Comparison of ENCODE assay signal across 8 cellular contexts in the genomic region with DNA sequence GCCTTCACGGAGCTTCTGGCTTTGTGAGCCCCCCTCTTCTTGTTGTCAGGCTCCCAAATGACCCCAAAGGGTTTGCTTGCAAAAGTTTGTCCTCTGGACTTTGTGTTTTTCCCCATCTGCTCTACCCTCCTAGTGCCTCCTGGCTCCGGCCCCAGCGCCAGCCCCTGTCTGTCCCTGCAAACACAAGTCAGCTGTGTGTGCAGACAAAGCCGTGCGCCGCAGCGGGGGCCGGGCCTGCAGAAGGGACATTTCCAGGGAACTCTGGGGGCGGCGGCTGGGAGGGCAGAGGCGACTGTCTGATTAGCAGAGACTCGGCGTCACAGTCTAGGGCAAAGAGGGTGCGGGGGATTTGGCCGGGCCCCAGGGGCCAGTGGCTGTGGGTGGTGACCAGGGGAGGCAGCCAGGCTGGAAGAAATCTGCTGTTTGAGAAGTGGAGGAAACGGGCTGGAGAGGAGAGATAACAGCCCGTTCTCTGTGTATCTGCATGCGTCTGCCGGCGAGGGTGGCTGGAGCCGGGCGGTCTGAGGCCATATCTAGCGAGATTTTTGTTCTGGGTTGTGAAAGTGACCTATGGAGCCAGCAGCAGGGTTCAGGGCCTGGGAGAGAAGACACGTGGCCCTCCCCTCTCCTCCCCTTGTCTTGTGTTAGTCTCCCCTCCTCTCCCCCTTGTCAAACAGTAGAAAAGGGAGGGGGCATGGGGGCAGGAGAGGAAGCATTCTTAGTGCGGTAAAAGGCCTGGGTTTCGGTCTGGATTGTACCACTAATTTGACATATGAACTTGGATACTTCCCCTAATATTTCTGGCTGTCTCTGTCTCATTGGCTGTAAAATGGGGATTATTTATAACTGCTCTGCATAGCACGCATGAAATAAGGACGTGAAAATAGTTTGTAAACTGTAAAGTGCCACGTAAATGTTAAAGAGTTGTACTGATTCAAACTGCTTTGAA.
A peak's percentile ranks its signal among the peaks of the same experiment; 100 is the strongest.
DNase-seq lines count a peak whose midpoint lies in the region; ATAC-seq, FAIRE-seq and TF ChIP-seq lines count a peak whose summit lies in the region.

No MANE protein-coding gene starts in this region.

- FAIRE-seq in small intestine (lab: Jason Lieb, UNC): no peak

- H3K4me3 Mint-ChIP-seq in activated CD4-positive, alpha-beta memory T cell treated with anti-CD3 and anti-CD28 coated beads, Interleukin-2, amount 10 ng/mL, durations not matched to agents 7 days and 5 days: no peak overlapping the region

- CTCF ChIA-PET in activated CD4-positive, alpha-beta memory T cell treated with anti-CD3 and anti-CD28 coated beads, Interleukin-2, amount 10 ng/mL, durations not matched to agents 7 days and 5 days (lab: Charles Lee): interaction anchor here (0.5 kb wide), 1 partner anchor 207 kb away, joined by 3 read pairs; no protein-coding TSS in a partner anchor

- no peaks in the 10 kb centered on the region for H3K9me3 ChIP-seq in HUES48 (ENCODE audit: control insufficient read depth, insufficient read depth, low read length)
- H3K9me3 ChIP-seq in small intestine (ENCODE audit: control insufficient read depth, low read depth): no peaks in the 10 kb centered on the region

- peaks cover 32% of the 10 kb centered on the region for H3K4me1 Mint-ChIP-seq in activated CD4-positive, alpha-beta memory T cell treated with anti-CD3 and anti-CD28 coated beads, Interleukin-2, amount 10 ng/mL, durations not matched to agents 7 days and 5 days

- no peaks in the 10 kb centered on the region for H3K9me3 Mint-ChIP-seq in activated CD4-positive, alpha-beta memory T cell treated with anti-CD3 and anti-CD28 coated beads, Interleukin-2, amount 10 ng/mL, durations not matched to agents 7 days and 5 days

- H3K27me3 Mint-ChIP-seq in activated CD4-positive, alpha-beta memory T cell treated with anti-CD3 and anti-CD28 coated beads, Interleukin-2, amount 10 ng/mL, durations not matched to agents 7 days and 5 days: no peaks in the 10 kb centered on the region

- DNase-seq in brain microvascular endothelial cell: peak; percentile 86
- DNase-seq in small intestine: peak; percentile 80
- DNase-seq in activated CD4-positive, alpha-beta memory T cell treated with anti-CD3 and anti-CD28 coated beads, Interleukin-2, amount 10 ng/mL, durations not matched to agents 7 days and 5 days: no peak
- no peak for DNase-seq in NCI-H1930 (lab: John Stamatoyannopoulos, UW)
- no peak for DNase-seq in stimulated activated CD4-positive, alpha-beta T cell treated with anti-CD3 and anti-CD28 coated beads, Interleukin-2, amount 100 ng/mL, for 48 hours

- H3K36me3 ChIP-seq in HUES48 (ENCODE audit: control insufficient read depth, insufficient read depth, low read length): no peaks in the 10 kb centered on the region
- no peaks in the 10 kb centered on the region for H3K36me3 ChIP-seq in brain microvascular endothelial cell (replicated peaks)
- no peaks in the 10 kb centered on the region for H3K36me3 ChIP-seq in small intestine (ENCODE audit: control insufficient read depth in 2 of 2, insufficient read depth in 2 of 2, low read length in 2 of 2)

- POLR2A ChIA-PET in activated CD4-positive, alpha-beta memory T cell treated with anti-CD3 and anti-CD28 coated beads, Interleukin-2, amount 10 ng/mL, durations not matched to agents 7 days and 5 days (lab: Charles Lee): no interaction called here

- H3K4me3 ChIP-seq in HUES48 (ENCODE audit: low read depth, low read length) (no peak overlapping the region), brain microvascular endothelial cell (ENCODE audit: low read depth, low read length) (no peak overlapping the region), small intestine (ENCODE audit: low read depth in 1 of 2, low read length in 2 of 2) (no peak overlapping the region)

- H3K4me1 ChIP-seq in HUES48 (ENCODE audit: control insufficient read depth, insufficient read depth, low read length): 0 out of 2 replicates have a peak, but pooled peaks cover 2% of the 10 kb centered on the region
- peaks cover 5% of the 10 kb centered on the region in 2 donors for H3K4me1 ChIP-seq in small intestine (ENCODE audit: control insufficient read depth in 2 of 2, insufficient read depth in 1 of 2, low read depth in 1 of 2, low read length in 1 of 2)

- no peaks in the 10 kb centered on the region for H3K27me3 ChIP-seq in HUES48 (ENCODE audit: control insufficient read depth, insufficient read depth, low read length)
- H3K27me3 ChIP-seq in brain microvascular endothelial cell (replicated peaks): no peaks in the 10 kb centered on the region
- no peaks in the 10 kb centered on the region for H3K27me3 ChIP-seq in layer of hippocampus (ENCODE audit: control insufficient read depth, insufficient read depth, low read length)
- H3K27me3 ChIP-seq in small intestine (ENCODE audit: control insufficient read depth in 2 of 2, insufficient read depth in 2 of 2, low read length in 2 of 2): no peaks in the 10 kb centered on the region

- no peaks in the 10 kb centered on the region for H3K36me3 Mint-ChIP-seq in activated CD4-positive, alpha-beta memory T cell treated with anti-CD3 and anti-CD28 coated beads, Interleukin-2, amount 10 ng/mL, durations not matched to agents 7 days and 5 days (ENCODE audit: low read depth)

- H3K9ac ChIP-seq in HUES48 (ENCODE audit: low read depth, low read length): no peak overlapping the region

- no peak overlapping the region for H3K27ac Mint-ChIP-seq in activated CD4-positive, alpha-beta memory T cell treated with anti-CD3 and anti-CD28 coated beads, Interleukin-2, amount 10 ng/mL, durations not matched to agents 7 days and 5 days

- WGBS in small intestine, 3 donors: 14 to 33% (median 23%) methylated on average over 29 of the region's 29 CpGs

- no peak for ATAC-seq in HG03045 (IDR thresholded peaks at IDR 0.05; ENCODE audit: unreplicated experiment)

- no peak for TF ChIP-seq CTCF in brain microvascular endothelial cell (IDR thresholded peaks at IDR 0.05; ENCODE audit: low read depth, low read length, missing control alignments)

- peak overlapping the region; percentile 82 for H3K27ac ChIP-seq in HUES48 (ENCODE audit: low read depth, low read length)
- H3K27ac ChIP-seq in brain microvascular endothelial cell: peak overlapping the region; percentile 76
- H3K27ac ChIP-seq in layer of hippocampus (ENCODE audit: low read depth, low read length): peak overlapping the region; percentile 79
- H3K27ac ChIP-seq in small intestine (ENCODE audit: low read depth in 1 of 2, low read length in 1 of 2): peak overlapping the region; percentile 5 to 43

- in situ Hi-C loops in brain microvascular endothelial cell (cut with HindIII; ENCODE audit: low pct_ligation_motif_present, low sequenced_read_pairs): no loop called here

Comparison
In these comparisons a context has a peak if more than half of its experiments do, and no peak if none do; other contexts are left out.
1. H3K27ac ChIP-seq: peak in every context shown above with its lines; median percentile 82 in HUES48; 79 in layer of hippocampus; 76 in brain microvascular endothelial cell; 24 in small intestine.
2. DNase-seq: peak in brain microvascular endothelial cell (single experiment) and small intestine (single experiment); none in activated CD4-positive, alpha-beta memory T cell treated with anti-CD3 and anti-CD28 coated beads, Interleukin-2, amount 10 ng/mL, durations not matched to agents 7 days and 5 days (single experiment), NCI-H1930 (0 of 2) and stimulated activated CD4-positive, alpha-beta T cell treated with anti-CD3 and anti-CD28 coated beads, Interleukin-2, amount 100 ng/mL, for 48 hours (0 of 2).